18 cellular contexts compared by ENCODE assay signal in genomic region chr17:41381943-41382342, GRCh38. TPM values are rescaled to one million over a fixed set of nuclear protein-coding genes. Genes with fewer than 3 reads are reported as not detected.
"Had no signal": no experiment of that assay in that cellular context is flagged by ENCODE, and none has a peak within 500 bp of the region (broad histone marks: within the 10 kb centered on the region; RNA-seq: fewer than 3 reads in every experiment).

Gene KRT34, minus strand, starts transcription at chr17:41382306. Its CDS starts 60 bp downstream, at chr17:41382246.

RNA-seq across cellular contexts. Expression of gene KRT34, which starts in this region (rescaled TPM):
- total RNA-seq: activated CD4-positive, alpha-beta memory T cell treated with anti-CD3 and anti-CD28 coated beads for 36 hours; activated CD4-positive, alpha-beta T cell treated with anti-CD3 and anti-CD28 coated beads for 36 hours; activated CD4-positive, alpha-beta T cell treated with anti-CD3 and anti-CD28 coated beads, Interleukin-2, amount 10 ng/mL, durations not matched to agents 24 days and 14 days; activated CD8-positive, alpha-beta memory T cell treated with anti-CD3 and anti-CD28 coated beads for 36 hours; activated CD8-positive, alpha-beta memory T cell treated with anti-CD3 and anti-CD28 coated beads, Interleukin-2, amount 10 ng/mL, durations not matched to agents 7 days and 5 days; activated CD8-positive, alpha-beta T cell treated with anti-CD3 and anti-CD28 coated beads, Interleukin-2, amount 10 ng/mL, durations not matched to agents 7 days and 5 days; activated naive CD4-positive, alpha-beta T cell treated with anti-CD3 and anti-CD28 coated beads for 36 hours; activated naive CD8-positive, alpha-beta T cell treated with anti-CD3 and anti-CD28 coated beads for 36 hours; activated T-helper 1 cell treated with anti-CD3 and anti-CD28 coated beads, Interleukin-12 subunit alpha, Interleukin-12 subunit beta, Interleukin-2, Interleukin-4 antibody, amounts not matched to agents 30 ng/mL and 10 ng/mL and 1 ng/mL, durations not matched to agents 14 hours and 24 hours and 36 hours; activated T-helper 2 cell treated with anti-CD3 and anti-CD28 coated beads, Interferon-gamma antibody, Interleukin-2, Interleukin-4, amounts not matched to agents 10 μg/mL and 5 μg/mL and 100 μg/mL, durations not matched to agents 14 hours and 24 hours and 36 hours; adrenal gland; aorta; breast epithelium; cardiac muscle cell; colonic mucosa; dermis microvascular lymphatic vessel endothelial cell; heart right ventricle; T-helper 1 cell treated with Interleukin-12 subunit alpha and Interleukin-12 subunit beta and Interleukin-4 antibody, amounts not matched to agents 30 ng/mL and 1 ng/mL, for 36 hours had no signal
- polyA plus RNA-seq: adrenal gland, aorta, cardiac muscle cell, heart right ventricle had no signal
